Comparison of ENCODE assay signal across 20 cellular contexts in genomic region chr18:77173274-77174030, GRCh38.
"Had no signal": no experiment of that assay in that cellular context is flagged by ENCODE, and none has a peak within 500 bp of the region (broad histone marks: within the 10 kb centered on the region; RNA-seq: fewer than 3 reads in every experiment).

No MANE protein-coding gene starts in this region.

- H3K36me3 ChIP-seq: ascending aorta, right lobe of liver, spleen had no signal

- H3K4me1 ChIP-seq: ascending aorta, psoas muscle, right lobe of liver, spleen had no signal

- H3K9me3 ChIP-seq: ascending aorta, mucosa of descending colon, psoas muscle, right lobe of liver, spleen had no signal

- H3K4me3 ChIP-seq: ascending aorta, mucosa of descending colon, psoas muscle, right lobe of liver, spleen had no signal

- ATAC-seq: activated naive CD8-positive, alpha-beta T cell treated with anti-CD3 and anti-CD28 coated beads, Interleukin-2, amount 50 U/mL, for 24 hours; esophagus mucosa; left colon; mucosa of descending colon; natural killer cell treated with Interleukin-12 subunit alpha and Interleukin-12 subunit beta and Interleukin-15 and Interleukin-18, amount 100 ng/mL, for 72 hours; psoas muscle; right lobe of liver; stimulated activated naive B cell treated with anti-CD40 and anti-IgM and Interleukin-4, amounts not matched to agents 10 μg/mL and 1 μg/mL and 100 μg/mL, for 72 hours had no signal

- FAIRE-seq: bronchial epithelial cell, endometrium, TTC549 had no signal

- H3K27me3 ChIP-seq: ascending aorta, right lobe of liver, spleen had no signal

- H3K27ac ChIP-seq: ascending aorta, psoas muscle, right lobe of liver, spleen had no signal

- DNase-seq: activated CD4-positive, alpha-beta T cell treated with anti-CD3 and anti-CD28 coated beads, Interleukin-2, amount 10 ng/mL, durations not matched to agents 7 days and 5 days; activated CD4-positive, CD25-positive, alpha-beta regulatory T cell; activated CD8-positive, alpha-beta memory T cell treated with anti-CD3 and anti-CD28 coated beads for 24 hours; activated naive CD4-positive, alpha-beta T cell treated with Interleukin-2 at 50 U/mL for 16 hours; activated naive CD8-positive, alpha-beta T cell treated with anti-CD3 and anti-CD28 coated beads, Interleukin-2, amount 50 U/mL, for 24 hours; left colon; mammary epithelial cell; mucosa of descending colon; occipital lobe; psoas muscle; right lobe of liver; spleen; stimulated activated CD4-positive, alpha-beta T cell treated with anti-CD3 and anti-CD28 coated beads, Interleukin-1b, Interleukin-23, amount 100 ng/mL, for 48 hours; stimulated activated naive B cell treated with anti-CD40 and anti-IgM and Interleukin-4, amounts not matched to agents 10 μg/mL and 1 μg/mL and 100 μg/mL, for 72 hours had no signal
